Comparison of ENCODE assay signal across 8 cellular contexts in genomic region chr10:108544500-108545120, GRCh38.
DNase-seq lines count a peak whose midpoint lies in the region; ATAC-seq and TF ChIP-seq lines count a peak whose summit lies in the region.

No MANE protein-coding gene starts in this region.

- H3K4me1 Mint-ChIP-seq in activated T-cell treated with anti-CD3 and anti-CD28 coated beads, Interleukin-2, amount 50 U/mL, for 4 hours (ENCODE audit: low read depth): no peaks in the 10 kb centered on the region
- no peaks in the 10 kb centered on the region for H3K4me1 Mint-ChIP-seq in nephron

- H3K36me3 Mint-ChIP-seq in activated T-cell treated with anti-CD3 and anti-CD28 coated beads, Interleukin-2, amount 50 U/mL, for 4 hours (ENCODE audit: insufficient read depth): no peaks in the 10 kb centered on the region
- no peaks in the 10 kb centered on the region for H3K36me3 Mint-ChIP-seq in nephron (ENCODE audit: low read depth)

- H3K27me3 Mint-ChIP-seq in activated T-cell treated with anti-CD3 and anti-CD28 coated beads, Interleukin-2, amount 50 U/mL, for 4 hours (ENCODE audit: low read depth): no peaks in the 10 kb centered on the region
- peaks cover 13% of the 10 kb centered on the region for H3K27me3 Mint-ChIP-seq in nephron (ENCODE audit: low read depth)

- ATAC-seq in activated T-cell treated with anti-CD3 and anti-CD28 coated beads, Interleukin-2, amount 50 U/mL, for 4 hours: no peak
- ATAC-seq in esophagus mucosa: peak; percentile 46

- no peak overlapping the region for H3K27ac Mint-ChIP-seq in nephron

- peak; percentile 44 to 48 for DNase-seq in activated T-cell treated with anti-CD3 and anti-CD28 coated beads, Interleukin-2, amount 50 U/mL, for 48 hours
- no peak for DNase-seq in activated T-cell treated with anti-CD3 and anti-CD28 coated beads, Interleukin-2, amount 50 U/mL, for 4 hours
- DNase-seq in H4 (ENCODE audit: low spot score) (peak; percentile 35), KG1 (lab: John Stamatoyannopoulos, UW) (peak; percentile 39), SKM-1 (lab: John Stamatoyannopoulos, UW; ENCODE audit: unreplicated experiment) (peak; percentile 17), GF-D8 (lab: John Stamatoyannopoulos, UW) (no peak)

- no peak overlapping the region for H3K4me3 Mint-ChIP-seq in activated T-cell treated with anti-CD3 and anti-CD28 coated beads, Interleukin-2, amount 50 U/mL, for 4 hours
- no peak overlapping the region for H3K4me3 Mint-ChIP-seq in nephron

- TF ChIP-seq CTCF in nephron (IDR thresholded peaks at IDR 0.05; ENCODE audit: unreplicated experiment in 3 of 3): peak; percentile 92 to 97 (median 96)

- peaks cover 7% of the 10 kb centered on the region for H3K9me3 Mint-ChIP-seq in activated T-cell treated with anti-CD3 and anti-CD28 coated beads, Interleukin-2, amount 50 U/mL, for 4 hours
- no peaks in the 10 kb centered on the region for H3K9me3 Mint-ChIP-seq in nephron

Comparison
In these comparisons a context has a peak if more than half of its experiments do, and no peak if none do; other contexts are left out.
1. DNase-seq: peak in activated T-cell treated with anti-CD3 and anti-CD28 coated beads, Interleukin-2, amount 50 U/mL, for 48 hours (2 of 2), H4 (single experiment), KG1 (single experiment) and SKM-1 (single experiment); none in activated T-cell treated with anti-CD3 and anti-CD28 coated beads, Interleukin-2, amount 50 U/mL, for 4 hours (single experiment) and GF-D8 (single experiment).